18 cellular contexts compared by ENCODE assay signal in the genomic region with DNA sequence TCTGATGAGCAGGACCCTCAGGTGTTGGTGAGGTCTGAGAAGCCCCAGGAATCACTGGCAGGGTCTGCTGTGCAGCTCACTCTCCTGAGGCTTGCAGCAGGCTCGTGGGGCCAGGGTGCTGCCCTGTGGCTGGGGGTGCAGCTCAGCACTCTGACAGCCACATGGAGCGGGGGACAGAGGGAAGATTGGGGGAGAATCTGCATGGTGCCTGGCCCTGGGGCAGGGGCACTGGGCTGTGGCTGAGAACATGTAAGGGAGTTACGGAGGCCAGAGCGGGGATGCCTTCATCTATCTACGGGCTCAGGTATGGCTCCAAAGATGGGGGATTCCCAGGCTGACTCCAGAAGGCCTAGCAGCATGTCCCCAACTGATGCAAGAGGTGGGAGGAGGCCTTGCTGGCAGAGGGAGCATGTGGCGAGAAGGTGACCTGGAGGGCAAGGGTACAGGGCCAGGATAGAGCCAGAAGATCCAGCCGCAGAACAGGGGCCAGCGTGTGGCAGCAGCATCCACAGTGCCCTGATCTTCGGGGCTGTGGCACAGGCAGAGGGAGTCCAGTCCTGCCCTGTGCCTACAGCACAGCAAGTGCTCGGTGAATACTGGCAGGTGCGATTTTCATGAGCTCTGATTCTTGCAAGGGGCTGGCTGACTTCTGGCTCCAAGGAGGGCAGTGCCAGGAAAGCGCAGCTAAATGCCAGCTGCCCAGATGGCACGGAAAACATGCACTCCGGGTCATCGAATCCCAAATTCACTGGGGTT.
"Had no signal": no experiment of that assay in that cellular context is flagged by ENCODE, and none has a peak within 500 bp of the region (broad histone marks: within the 10 kb centered on the region; RNA-seq: fewer than 3 reads in every experiment).

No MANE protein-coding gene starts in this region.

- DNase-seq: activated CD4-positive, alpha-beta T cell treated with anti-CD3 and anti-CD28 coated beads, Interleukin-2, amount 50 U/mL, for 1 hour; activated CD8-positive, alpha-beta memory T cell treated with anti-CD3 and anti-CD28 coated beads, Interleukin-2, amount 50 U/mL, for 4 hours; activated gamma-delta T cell; activated T-cell treated with anti-CD3 and anti-CD28 coated beads, Interleukin-2, amount 50 U/mL, for 72 hours; dermis blood vessel endothelial cell; effector memory CD8-positive, alpha-beta T cell; esophagus squamous epithelium; mammary epithelial cell; midbrain; nephron progenitor cell; stimulated activated naive CD8-positive, alpha-beta T cell treated with anti-CD3 and anti-CD28 coated beads, Interleukin-15, Interleukin-2, amounts not matched to agents 100 U/mL and 50 U/mL, for 24 hours; T1000 had no signal

- H3K27ac Mint-ChIP-seq: activated naive CD4-positive, alpha-beta T cell treated with anti-CD3 and anti-CD28 coated beads, Interleukin-2, amount 50 U/mL, for 24 hours; activated T-cell treated with anti-CD3 and anti-CD28 coated beads, Interleukin-2, amount 50 U/mL, for 72 hours; effector memory CD8-positive, alpha-beta T cell; nephron progenitor cell had no signal

- H3K4me3 Mint-ChIP-seq: activated naive CD4-positive, alpha-beta T cell treated with anti-CD3 and anti-CD28 coated beads, Interleukin-2, amount 50 U/mL, for 24 hours; activated T-cell treated with anti-CD3 and anti-CD28 coated beads, Interleukin-2, amount 50 U/mL, for 72 hours; effector memory CD8-positive, alpha-beta T cell; nephron progenitor cell had no signal

- H3K4me1 Mint-ChIP-seq: activated naive CD4-positive, alpha-beta T cell treated with anti-CD3 and anti-CD28 coated beads, Interleukin-2, amount 50 U/mL, for 24 hours had no signal

- H3K27ac ChIP-seq: ascending aorta, breast epithelium, esophagus squamous epithelium, tibial nerve, vagina had no signal

- H3K4me1 ChIP-seq: ascending aorta, breast epithelium, esophagus squamous epithelium, tibial nerve, vagina had no signal

- H3K27me3 Mint-ChIP-seq: progenitor cell of endocrine pancreas had no signal

- ATAC-seq: activated T-cell treated with anti-CD3 and anti-CD28 coated beads, Interleukin-2, amount 50 U/mL, for 72 hours; effector memory CD8-positive, alpha-beta T cell; stimulated activated naive CD8-positive, alpha-beta T cell treated with anti-CD3 and anti-CD28 coated beads, Interleukin-15, Interleukin-2, amounts not matched to agents 100 U/mL and 50 U/mL, for 24 hours had no signal

- H3K9me3 Mint-ChIP-seq: activated naive CD4-positive, alpha-beta T cell treated with anti-CD3 and anti-CD28 coated beads, Interleukin-2, amount 50 U/mL, for 24 hours; activated T-cell treated with anti-CD3 and anti-CD28 coated beads, Interleukin-2, amount 50 U/mL, for 72 hours; effector memory CD8-positive, alpha-beta T cell; nephron progenitor cell had no signal

- H3K36me3 Mint-ChIP-seq: activated naive CD4-positive, alpha-beta T cell treated with anti-CD3 and anti-CD28 coated beads, Interleukin-2, amount 50 U/mL, for 24 hours had no signal

- H3K27me3 ChIP-seq: ascending aorta, breast epithelium, esophagus squamous epithelium, tibial nerve, vagina had no signal

- H3K9me3 ChIP-seq: ascending aorta, breast epithelium, esophagus squamous epithelium, tibial nerve, vagina had no signal
